11 cellular contexts compared by ENCODE assay signal in the genomic region with DNA sequence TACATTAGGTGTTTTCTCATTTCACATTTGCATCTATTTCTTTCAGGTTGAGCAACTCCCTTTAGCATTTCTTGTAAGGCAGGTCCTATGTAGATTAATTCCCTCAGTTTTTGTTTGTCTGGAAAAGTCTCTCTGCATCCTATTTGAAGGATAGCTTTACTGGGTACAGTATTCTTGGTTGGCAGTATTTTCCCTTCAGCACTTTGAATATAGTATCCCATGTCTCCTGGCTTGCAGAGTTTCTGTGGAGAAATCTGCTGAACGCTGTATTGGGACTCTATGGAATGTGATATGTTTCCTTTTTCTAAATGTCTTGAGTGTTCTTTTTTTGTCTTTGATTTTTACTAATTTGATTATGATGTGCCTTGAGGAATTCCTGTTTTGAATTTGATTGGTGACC. TPM values are rescaled to one million over a fixed set of nuclear protein-coding genes. Genes with fewer than 3 reads are reported as not detected.
"Had no signal": no experiment of that assay in that cellular context is flagged by ENCODE, and none has a peak within 500 bp of the region (broad histone marks: within the 10 kb centered on the region; RNA-seq: fewer than 3 reads in every experiment).

No MANE protein-coding gene starts in this region.

- H2AFZ ChIP-seq: GM23338 had no signal

- H3K4me3 ChIP-seq: GM23338, K562 had no signal

- H3K4me2 ChIP-seq: GM23338 had no signal

- H3K27ac ChIP-seq: HL-60 had no signal

- ATAC-seq: GM23338, K562 had no signal

- FAIRE-seq: H1, H54, K562 had no signal

- DNase-seq: H9, HCEC 1CT, HFFc6, IMR-90, KG1 had no signal

RNA-seq across cellular contexts. Expression of a gene that starts 28.9 kb away (rescaled TPM):
- total RNA-seq: GM23338, HFFc6, HT1080, IMR-90, K562 had no signal
- polyA plus RNA-seq: GM23338, IMR-90, K562 had no signal
